Comparison of ENCODE assay signal across 19 cellular contexts in the genomic region with DNA sequence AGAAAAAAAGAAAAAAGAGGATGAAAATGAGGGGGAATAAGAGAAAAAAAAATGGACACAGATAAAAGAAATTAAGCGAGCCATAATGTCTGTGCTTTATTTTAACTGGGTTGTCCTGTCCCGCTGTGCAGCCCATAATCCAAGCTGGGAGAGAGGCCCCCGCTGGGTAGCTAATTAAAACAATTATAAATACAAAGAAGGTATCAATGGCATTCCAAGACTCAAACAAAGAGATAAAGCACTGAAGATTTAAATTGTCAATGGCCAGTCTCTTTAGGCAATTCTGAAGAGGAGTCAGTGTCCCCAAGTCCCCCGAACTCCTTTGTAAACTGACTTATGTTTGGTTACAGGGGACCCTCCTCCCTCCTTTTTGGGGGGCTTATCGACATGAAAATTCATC.
DNase-seq lines count a peak whose midpoint lies in the region; ATAC-seq, FAIRE-seq and TF ChIP-seq lines count a peak whose summit lies in the region.
"Had no signal": no experiment of that assay in that cellular context is flagged by ENCODE, and none has a peak within 500 bp of the region (broad histone marks: within the 10 kb centered on the region; RNA-seq: fewer than 3 reads in every experiment).

No MANE protein-coding gene starts in this region.

- no peaks in the 10 kb centered on the region for H3K36me3 Mint-ChIP-seq in neural progenitor cell
- H3K36me3 Mint-ChIP-seq: T-cell had no signal

- no peaks in the 10 kb centered on the region for H3K36me3 ChIP-seq in H1 (ENCODE audit: control insufficient read depth in 2 of 4, insufficient read depth in 4 of 4, low read length in 3 of 4)
- H3K36me3 ChIP-seq in neural progenitor cell: no peaks in the 10 kb centered on the region
- H3K36me3 ChIP-seq in kidney (ENCODE audit: control insufficient read depth in 1 of 2, insufficient read depth in 2 of 2, low read length in 2 of 2): no peaks in the 10 kb centered on the region
- H3K36me3 ChIP-seq: BE2C, spleen had no signal

- H4K5ac ChIP-seq in H1 (ENCODE audit: insufficient read length, low read depth, low read length): peak overlapping the region; percentile 88

- no peak for TF ChIP-seq POLR2A in H1 (IDR thresholded peaks at IDR 0.05; ENCODE audit: control extremely low read depth in 1 of 2, low read depth in 2 of 2, low read length in 2 of 2)

- H3K4me2 ChIP-seq in H1 (ENCODE audit: insufficient read depth in 1 of 2, low read depth in 2 of 2, low read length in 2 of 2) (peak overlapping the region; percentile 74 to 78), neural progenitor cell (peak overlapping the region; percentile 90)
- H3K4me2 ChIP-seq: KMS-11 had no signal

- peak; percentile 74 for DNase-seq in ELF-1 (ENCODE audit: low read depth, low spot score)
- peak; percentile 63 for DNase-seq in NCI-H69 (lab: John Stamatoyannopoulos, UW)
- peak; percentile 56 to 70 for DNase-seq in H1 (ENCODE audit: low read depth in 1 of 2, low spot score in 2 of 2)
- DNase-seq in neural progenitor cell (ENCODE audit: low spot score): peak; percentile 89
- no peak for DNase-seq in caudate nucleus (lab: John Stamatoyannopoulos, UW)
- DNase-seq in kidney: no peak
- DNase-seq: activated CD4-positive, alpha-beta T cell treated with anti-CD3 and anti-CD28 coated beads for 1 hour; activated T-cell treated with anti-CD3 and anti-CD28 coated beads for 4 hours; BE2C; DMS153; GOT3; NCI-H1436 treated with DMSO at 0.1 percent for 48 hours; NCI-H524; spleen had no signal

- H3K23me2 ChIP-seq in H1 (ENCODE audit: low read depth, low read length): 0 out of 2 replicates have a peak, but pooled peaks cover 2% of the 10 kb centered on the region

- no peak overlapping the region for H3K56ac ChIP-seq in H1 (replicated peaks; ENCODE audit: insufficient read length, low read depth, low read length)

- H3K79me1 ChIP-seq in H1 (ENCODE audit: low read depth, low read length): no peaks in the 10 kb centered on the region

- H3K79me2 ChIP-seq in H1 (ENCODE audit: control insufficient read depth in 1 of 2, insufficient read depth in 2 of 2, low read length in 2 of 2): no peaks in the 10 kb centered on the region
- no peaks in the 10 kb centered on the region for H3K79me2 ChIP-seq in neural progenitor cell (ENCODE audit: low read depth)

- POLR2A ChIA-PET in H1 (lab: Charles Lee; ENCODE audit: partially characterized antibody): interaction anchor here (0.7 to 4.6 kb wide), 11 partner anchors 9 to 249 kb away, joined by 3 to 24 read pairs (median 4); no protein-coding TSS in a partner anchor

- H4K8ac ChIP-seq in H1 (ENCODE audit: extremely low read depth, insufficient read depth, low read length): no peak overlapping the region

- no peaks in the 10 kb centered on the region for H3K9me3 Mint-ChIP-seq in neural progenitor cell
- H3K9me3 Mint-ChIP-seq: T-cell had no signal

- no peak overlapping the region for H2BK15ac ChIP-seq in H1 (ENCODE audit: low read length)

- no peak for TF ChIP-seq CTCF in H1 (IDR thresholded peaks at IDR 0.05; ENCODE audit: control extremely low read depth in 1 of 3, insufficient read depth in 1 of 3, low read depth in 1 of 3, low read length in 3 of 3)
- TF ChIP-seq CTCF in neural progenitor cell (IDR thresholded peaks at IDR 0.05): no peak
- TF ChIP-seq CTCF in kidney (IDR thresholded peaks at IDR 0.05; ENCODE audit: borderline replicate concordance, extremely low read depth, insufficient read depth): no peak

- no peak overlapping the region for H3K4ac ChIP-seq in H1 (replicated peaks; ENCODE audit: insufficient read length, low read depth, low read length)

- no peak overlapping the region for H2AFZ ChIP-seq in H1 (ENCODE audit: low read length)
- H2AFZ ChIP-seq in neural progenitor cell (replicated peaks): no peak overlapping the region

- H2BK12ac ChIP-seq in H1 (ENCODE audit: low read depth, low read length): no peak overlapping the region; the same call in 1 of the 2 replicates

- H2BK20ac ChIP-seq in H1 (ENCODE audit: low read length): peak overlapping the region; percentile 10

- peak overlapping the region; percentile 77 for H3K27ac Mint-ChIP-seq in neural progenitor cell
- H3K27ac Mint-ChIP-seq: T-cell had no signal

- H3K9me3 ChIP-seq in H1 (ENCODE audit: insufficient read depth in 2 of 2, low read depth in 1 of 2, low read length in 1 of 2): no peaks in the 10 kb centered on the region
- no peaks in the 10 kb centered on the region for H3K9me3 ChIP-seq in neural progenitor cell (ENCODE audit: low read depth)
- H3K9me3 ChIP-seq in kidney (ENCODE audit: control insufficient read depth in 1 of 2, low read length in 2 of 2): no peaks in the 10 kb centered on the region
- H3K9me3 ChIP-seq: BE2C, spleen had no signal

- H4K20me1 ChIP-seq in H1 (replicated peaks in 1 of 2; ENCODE audit: control insufficient read depth in 1 of 2, insufficient read depth in 2 of 2, low read length in 2 of 2): no peaks in the 10 kb centered on the region
- no peaks in the 10 kb centered on the region for H4K20me1 ChIP-seq in neural progenitor cell (ENCODE audit: low read depth)

- no peaks in the 10 kb centered on the region for H3K27me3 ChIP-seq in H1 (replicated peaks in 1 of 4; ENCODE audit: control insufficient read depth in 3 of 4, extremely low read depth in 1 of 4, insufficient read depth in 3 of 4, low read length in 3 of 4)
- no peaks in the 10 kb centered on the region for H3K27me3 ChIP-seq in neural progenitor cell
- H3K27me3 ChIP-seq: BE2C, spleen had no signal

- H3K4me3 Mint-ChIP-seq in neural progenitor cell: peak overlapping the region; percentile 73
- H3K4me3 Mint-ChIP-seq: T-cell had no signal

- H3F3A ChIP-seq in neural progenitor cell (ENCODE audit: low read depth): peaks cover 65% of the 10 kb centered on the region

- H3K27ac ChIP-seq in H1 (ENCODE audit: low read depth, low read length) (no peak overlapping the region), neural progenitor cell (peak overlapping the region; percentile 97), caudate nucleus (ENCODE audit: low read depth, low read length) (no peak overlapping the region), kidney (ENCODE audit: low read depth in 2 of 2, low read length in 2 of 2) (no peak overlapping the region)
- H3K27ac ChIP-seq: KMS-11, spleen had no signal

- FAIRE-seq in H1 (lab: Jason Lieb, UNC): peak; percentile 82
- FAIRE-seq in kidney (lab: Jason Lieb, UNC): no peak
- FAIRE-seq: RCC 7860 had no signal

- H3K4me3 ChIP-seq in H1 (ENCODE audit: extremely low read depth in 1 of 4, insufficient read depth in 2 of 4, low read depth in 3 of 4, low read length in 4 of 4): peak overlapping the region; percentile 8 to 52 (median 36); a peak in 5 of 8 replicates
- H3K4me3 ChIP-seq in neural progenitor cell: peak overlapping the region; percentile 45
- no peak overlapping the region for H3K4me3 ChIP-seq in kidney (ENCODE audit: low read length in 2 of 2)
- H3K4me3 ChIP-seq: spleen had no signal

- peaks cover 2% of the 10 kb centered on the region for H3K27me3 Mint-ChIP-seq in neural progenitor cell (ENCODE audit: insufficient read depth, low read depth)

- no peak overlapping the region for H3K23ac ChIP-seq in H1 (ENCODE audit: insufficient read length)

- no peak overlapping the region for H3K14ac ChIP-seq in H1 (ENCODE audit: insufficient read length)

- peak overlapping the region; percentile 90 for H2BK5ac ChIP-seq in H1 (ENCODE audit: low read depth, low read length)

- H2AK5ac ChIP-seq in H1 (ENCODE audit: low read depth, low read length): no peak overlapping the region

- peaks cover 35% of the 10 kb centered on the region for H3K4me1 Mint-ChIP-seq in neural progenitor cell

- 0% methylated on average over 5 of the region's 5 CpGs; no CpG with 5 or more reads in 1 of the 2 experiments for WGBS in H1 (ENCODE audit: extremely low coverage in 1 of 2, insufficient coverage in 1 of 2, insufficient read length in 1 of 2, insufficient replicate concordance in 2 of 2, low coverage in 1 of 2, low lambda C conversion rate in 2 of 2, missing lambda C conversion rate in 1 of 2), 2 experiments

- H3K9ac ChIP-seq in H1 (replicated peaks in 1 of 4; ENCODE audit: extremely low read depth in 1 of 4, low read depth in 3 of 4, low read length in 3 of 4) (no peak overlapping the region), neural progenitor cell (no peak overlapping the region), kidney (ENCODE audit: low read length in 2 of 2) (no peak overlapping the region)
- H3K9ac ChIP-seq: KMS-11 had no signal

- TF ChIP-seq RAD21 in H1 (IDR thresholded peaks at IDR 0.05 in 1 of 2, conservative IDR thresholded peaks at IDR 0.05 in 1 of 2; ENCODE audit: low read depth in 2 of 2, low read length in 2 of 2): no peak

- H4K91ac ChIP-seq in H1 (replicated peaks; ENCODE audit: insufficient read length, low read length): peak overlapping the region; percentile 48

- H3K4me1 ChIP-seq in H1 (replicated peaks in 1 of 4; ENCODE audit: control insufficient read depth in 3 of 4, insufficient read depth in 4 of 4, low read length in 3 of 4): peaks cover 8 to 22% (median 15%) of the 10 kb centered on the region in 4 experiments
- peaks cover 38% of the 10 kb centered on the region for H3K4me1 ChIP-seq in neural progenitor cell
- H3K4me1 ChIP-seq in kidney (ENCODE audit: control insufficient read depth in 1 of 2, insufficient read depth in 1 of 2, low read depth in 1 of 2, low read length in 2 of 2): no peaks in the 10 kb centered on the region
- H3K4me1 ChIP-seq: BE2C had no signal

- ATAC-seq in GM21576 (IDR thresholded peaks at IDR 0.05; ENCODE audit: unreplicated experiment) (no peak), HG03097 (IDR thresholded peaks at IDR 0.05; ENCODE audit: low FRiP score, unreplicated experiment) (no peak)

- peak in 1 of 2 experiments; percentile 94; a peak in 2 of 3 replicates for TF ChIP-seq EP300 in H1 (IDR thresholded peaks at IDR 0.05; ENCODE audit: borderline replicate concordance in 1 of 2, low read depth in 2 of 2, low read length in 2 of 2)

- peak overlapping the region; percentile 99 for H2BK120ac ChIP-seq in H1 (replicated peaks; ENCODE audit: low read depth, low read length)

- H3K18ac ChIP-seq in H1 (ENCODE audit: extremely low read depth, low read length): peak overlapping the region; percentile 27; the same call in 1 of the 2 replicates

- intact Hi-C loops in kidney (cut with DNase I): no loop called here

- CTCF ChIA-PET in H1 (lab: Charles Lee; ENCODE audit: partially characterized antibody): interaction anchor here (0.6 to 2.7 kb wide), 4 partner anchors 9 to 248 kb away, joined by 3 to 9 read pairs (median 4); no protein-coding TSS in a partner anchor

TF ChIP-seq in H1, 55 proteins besides CTCF, POLR2A, EP300 and RAD21 (continues in another document):
- TF ChIP-seq NANOG (IDR thresholded peaks at IDR 0.05; ENCODE audit: insufficient read depth, low read depth, low read length, poor library complexity, severe bottlenecking) (peak; percentile 100), BACH1 (IDR thresholded peaks at IDR 0.05; ENCODE audit: low read length) (no peak), TAF7 (optimal IDR thresholded peaks at IDR 0.05; ENCODE audit: borderline replicate concordance, low read depth, low read length) (no peak), CTBP2 (IDR thresholded peaks at IDR 0.05; ENCODE audit: borderline replicate concordance, insufficient read depth, insufficient read length, low read length) (no peak)

Comparison
In these comparisons a context has a peak if more than half of its experiments do, and no peak if none do; other contexts are left out.
1. DNase-seq: peak in ELF-1 (single experiment), NCI-H69 (single experiment), H1 (2 of 2) and neural progenitor cell (single experiment); none in caudate nucleus (0 of 61) and kidney (single experiment).
2. H3K4me3 ChIP-seq: peak in H1 (4 of 4) and neural progenitor cell (single experiment); none in kidney (0 of 2).